16 cellular contexts compared by ENCODE assay signal in genomic region chr5:132947661-132948060, GRCh38. TPM values are rescaled to one million over a fixed set of nuclear protein-coding genes. Genes with fewer than 3 reads are reported as not detected.
A peak's percentile ranks its signal among the peaks of the same experiment; 100 is the strongest.
DNase-seq lines count a peak whose midpoint lies in the region; ATAC-seq, FAIRE-seq and TF ChIP-seq lines count a peak whose summit lies in the region.
"Had no signal": no experiment of that assay in that cellular context is flagged by ENCODE, and none has a peak within 500 bp of the region (broad histone marks: within the 10 kb centered on the region; RNA-seq: fewer than 3 reads in every experiment).

No MANE protein-coding gene starts in this region.

- DNase-seq in MCF 10A (ENCODE audit: unreplicated experiment) (peak; percentile 6), breast epithelium (ENCODE audit: low spot score in 2 of 2) (no peak), astrocyte (ENCODE audit: low read depth) (peak; percentile 43), iris pigment epithelial cell (ENCODE audit: low read depth) (peak; percentile 57), type B pancreatic cell (ENCODE audit: extremely low spot score, unreplicated experiment) (no peak), GM12892 (ENCODE audit: insufficient read length) (no peak), caudate nucleus (lab: John Stamatoyannopoulos, UW) (no peak)
- DNase-seq: activated naive CD4-positive, alpha-beta T cell treated with anti-CD3 and anti-CD28 coated beads, Interleukin-2, amount 10 ng/mL, durations not matched to agents 7 days and 5 days; hippocampal formation; left lung; NCI-H1048 had no signal

- TF ChIP-seq POLR2A in breast epithelium (IDR thresholded peaks at IDR 0.05) (no peak), GM12892 (IDR thresholded peaks at IDR 0.05; ENCODE audit: low read depth, low read length) (no peak)

- H3K27me3 ChIP-seq in breast epithelium: no peaks in the 10 kb centered on the region
- no peaks in the 10 kb centered on the region for H3K27me3 ChIP-seq in astrocyte (ENCODE audit: insufficient read depth, low read length)
- H3K27me3 ChIP-seq: left lung had no signal

- CTCF ChIA-PET in MCF 10A (lab: Yijun Ruan, JAX): no interaction called here

- no peaks in the 10 kb centered on the region for H3K27me3 Mint-ChIP-seq in MCF 10A (ENCODE audit: insufficient read depth, unreplicated experiment)
- no peaks in the 10 kb centered on the region for H3K27me3 Mint-ChIP-seq in astrocyte (ENCODE audit: low read depth, unreplicated experiment)
- no peaks in the 10 kb centered on the region for H3K27me3 Mint-ChIP-seq in type B pancreatic cell
- H3K27me3 Mint-ChIP-seq: activated naive CD4-positive, alpha-beta T cell treated with anti-CD3 and anti-CD28 coated beads, Interleukin-2, amount 10 ng/mL, durations not matched to agents 7 days and 5 days had no signal

- H3K9me3 ChIP-seq in breast epithelium: no peaks in the 10 kb centered on the region
- H3K9me3 ChIP-seq in astrocyte (ENCODE audit: insufficient read depth, low read depth, low read length): no peaks in the 10 kb centered on the region
- H3K9me3 ChIP-seq: left lung had no signal

- H3K79me2 ChIP-seq in astrocyte (ENCODE audit: insufficient read depth, low read length): peaks cover 99% of the 10 kb centered on the region

- H3K27ac Mint-ChIP-seq in MCF 10A (ENCODE audit: low read depth, unreplicated experiment) (no peak overlapping the region), astrocyte (ENCODE audit: unreplicated experiment) (no peak overlapping the region), type B pancreatic cell (peak overlapping the region; percentile 14)
- H3K27ac Mint-ChIP-seq: activated naive CD4-positive, alpha-beta T cell treated with anti-CD3 and anti-CD28 coated beads, Interleukin-2, amount 10 ng/mL, durations not matched to agents 7 days and 5 days had no signal

- peaks cover 98% of the 10 kb centered on the region for H4K20me1 ChIP-seq in astrocyte (ENCODE audit: insufficient read depth, low read length)

- no peaks in the 10 kb centered on the region for H3K36me3 ChIP-seq in breast epithelium
- H3K36me3 ChIP-seq in astrocyte (ENCODE audit: insufficient read depth, low read length): peaks cover 5% of the 10 kb centered on the region

- H3K4me1 ChIP-seq in breast epithelium (no peaks in the 10 kb centered on the region), astrocyte (ENCODE audit: insufficient read depth, low read length) (peaks cover 12% of the 10 kb centered on the region)

- no peak for ATAC-seq in GM21528 (IDR thresholded peaks at IDR 0.05; ENCODE audit: low FRiP score, unreplicated experiment)
- ATAC-seq: left lung had no signal

- H3K4me3 ChIP-seq in breast epithelium: no peak overlapping the region
- no peak overlapping the region for H3K4me3 ChIP-seq in astrocyte (ENCODE audit: insufficient read depth, low read depth, low read length)
- H3K4me3 ChIP-seq: left lung had no signal

- H2AFZ ChIP-seq in astrocyte (ENCODE audit: low read depth, low read length): no peak overlapping the region

- BruUV-seq in MCF 10A (replicated peaks; lab: Mats Ljungman, UMichigan): no TSS peak

- FAIRE-seq in astrocyte (lab: Jason Lieb, UNC) (no peak), GM12892 (lab: Jason Lieb, UNC) (no peak)
- FAIRE-seq: A204.1, GM18507 had no signal

- peak overlapping the region; percentile 69 for H3K4me2 ChIP-seq in astrocyte (ENCODE audit: low read length)

- POLR2A ChIA-PET in MCF 10A (lab: Yijun Ruan, JAX): interaction anchor here (1.0 kb wide), 1 partner anchor 14 kb away, joined by 4 read pairs; no protein-coding TSS in a partner anchor

- TF ChIP-seq CTCF in MCF 10A (IDR thresholded peaks at IDR 0.05; ENCODE audit: unreplicated experiment): no peak
- no peak for TF ChIP-seq CTCF in breast epithelium (IDR thresholded peaks at IDR 0.05)
- no peak for TF ChIP-seq CTCF in astrocyte (IDR thresholded peaks at IDR 0.05; ENCODE audit: insufficient read depth, low read depth, low read length)
- TF ChIP-seq CTCF in type B pancreatic cell (conservative IDR thresholded peaks at IDR 0.05): no peak

- H3K36me3 Mint-ChIP-seq in MCF 10A (ENCODE audit: insufficient read depth, unreplicated experiment) (peaks cover 33% of the 10 kb centered on the region), astrocyte (ENCODE audit: low read depth, unreplicated experiment) (peaks cover 9% of the 10 kb centered on the region), type B pancreatic cell (peaks cover 24% of the 10 kb centered on the region)

- intact Hi-C loops in MCF 10A (cut with micrococcal nuclease) (no loop called here), breast epithelium (cut with DNase I; ENCODE audit: low total_unique reads) (no loop called here)

- H3K27ac ChIP-seq in breast epithelium (no peak overlapping the region), astrocyte (ENCODE audit: low read depth, low read length) (peak overlapping the region; percentile 57), caudate nucleus (ENCODE audit: low read depth, low read length) (no peak overlapping the region)
- H3K27ac ChIP-seq: epithelial cell of prostate, left lung, RWPE1 had no signal

- no peak overlapping the region for H3K4me3 Mint-ChIP-seq in MCF 10A (ENCODE audit: unreplicated experiment)
- H3K4me3 Mint-ChIP-seq in astrocyte (ENCODE audit: unreplicated experiment): no peak overlapping the region
- H3K4me3 Mint-ChIP-seq in type B pancreatic cell: no peak overlapping the region
- H3K4me3 Mint-ChIP-seq: activated naive CD4-positive, alpha-beta T cell treated with anti-CD3 and anti-CD28 coated beads, Interleukin-2, amount 10 ng/mL, durations not matched to agents 7 days and 5 days had no signal

- no peak overlapping the region for H3K9ac ChIP-seq in astrocyte (ENCODE audit: low read length)

- H3K4me1 Mint-ChIP-seq in MCF 10A (ENCODE audit: insufficient read depth, unreplicated experiment) (peaks cover 33% of the 10 kb centered on the region), astrocyte (ENCODE audit: low read depth, unreplicated experiment) (peaks cover 21% of the 10 kb centered on the region), type B pancreatic cell (ENCODE audit: unreplicated experiment) (peaks cover 16% of the 10 kb centered on the region)

- no peaks in the 10 kb centered on the region for H3K9me3 Mint-ChIP-seq in MCF 10A (ENCODE audit: unreplicated experiment)
- H3K9me3 Mint-ChIP-seq in astrocyte (ENCODE audit: unreplicated experiment): no peaks in the 10 kb centered on the region
- no peaks in the 10 kb centered on the region for H3K9me3 Mint-ChIP-seq in type B pancreatic cell
- H3K9me3 Mint-ChIP-seq: activated naive CD4-positive, alpha-beta T cell treated with anti-CD3 and anti-CD28 coated beads, Interleukin-2, amount 10 ng/mL, durations not matched to agents 7 days and 5 days had no signal

RNA-seq across cellular contexts. Expression of gene AFF4, which starts 15.8 kb away (rescaled TPM):
- 200 and 206 TPM in 2 replicates for total RNA-seq in MCF 10A (2022)
- total RNA-seq in breast epithelium: 100 to 1,000 TPM in 1 of 3 donors, 10 to 100 TPM in 2; 70.2 to 108 (median 75.4) TPM
- 154 and 163 TPM in 2 replicates for total RNA-seq in astrocyte
- 69.9 and 78.1 TPM in 2 replicates for total RNA-seq in type B pancreatic cell (ENCODE audit: low replicate concordance)
- polyA plus RNA-seq in GM12892 (2012; ENCODE audit: missing spikeins): 13.6 TPM

Comparison
In these comparisons a context has a peak if more than half of its experiments do, and no peak if none do; other contexts are left out.
1. DNase-seq: peak in MCF 10A (single experiment), astrocyte (single experiment) and iris pigment epithelial cell (single experiment); none in breast epithelium (0 of 2), type B pancreatic cell (single experiment), GM12892 (single experiment) and caudate nucleus (0 of 61).